11 cellular contexts compared by ENCODE assay signal in genomic region chr11:128709402-128709801, GRCh38. TPM values are rescaled to one million over a fixed set of nuclear protein-coding genes. Genes with fewer than 3 reads are reported as not detected.
DNase-seq lines count a peak whose midpoint lies in the region; ATAC-seq, FAIRE-seq and TF ChIP-seq lines count a peak whose summit lies in the region.
"Had no signal": no experiment of that assay in that cellular context is flagged by ENCODE, and none has a peak within 500 bp of the region (broad histone marks: within the 10 kb centered on the region; RNA-seq: fewer than 3 reads in every experiment).

No MANE protein-coding gene starts in this region.

- no peaks in the 10 kb centered on the region for H3K36me3 ChIP-seq in IMR-90 (ENCODE audit: control insufficient read depth, insufficient read depth, low read length)
- peaks cover 6 to 16% of the 10 kb centered on the region in 2 experiments for H3K36me3 ChIP-seq in endothelial cell of umbilical vein (ENCODE audit: control insufficient read depth in 2 of 2, extremely low read depth in 1 of 2, insufficient read depth in 2 of 2, low read length in 2 of 2)
- no peaks in the 10 kb centered on the region for H3K36me3 ChIP-seq in mesendoderm (ENCODE audit: control insufficient read depth, insufficient read depth, low read length)
- no peaks in the 10 kb centered on the region for H3K36me3 ChIP-seq in H7 (replicated peaks; ENCODE audit: control insufficient read depth, insufficient read depth, low read length)
- H3K36me3 ChIP-seq: SJCRH30 had no signal

- in situ Hi-C loops in IMR-90 (cut with MboI; ENCODE audit: low sequenced_read_pairs): no loop called here

- H3K18ac ChIP-seq in IMR-90 (ENCODE audit: low read depth, low read length) (peak overlapping the region; percentile 91; the same call in 1 of the 2 replicates), mesendoderm (ENCODE audit: low read length) (no peak overlapping the region)

- H2AK9ac ChIP-seq in IMR-90 (replicated peaks; ENCODE audit: low read depth, low read length, poor library complexity): no peak overlapping the region

- peak; percentile 41; the same call in 1 of the 2 replicates for TF ChIP-seq RAD21 in IMR-90 (IDR thresholded peaks at IDR 0.05; ENCODE audit: low read length)

- H3K4me3 ChIP-seq in IMR-90 (ENCODE audit: insufficient read depth, low read depth, low read length): no peak overlapping the region
- no peak overlapping the region for H3K4me3 ChIP-seq in endothelial cell of umbilical vein (replicated peaks in 1 of 3; ENCODE audit: insufficient read depth in 1 of 3, low read depth in 1 of 3, low read length in 3 of 3)
- H3K4me3 ChIP-seq in mesendoderm (ENCODE audit: low read length): no peak overlapping the region
- no peak overlapping the region for H3K4me3 ChIP-seq in H7 (ENCODE audit: insufficient read depth, low read depth, low read length)
- H3K4me3 ChIP-seq: SJCRH30 had no signal

- H3K9me3 ChIP-seq in IMR-90 (ENCODE audit: control insufficient read depth, insufficient read depth, low read length): no peaks in the 10 kb centered on the region
- no peaks in the 10 kb centered on the region for H3K9me3 ChIP-seq in endothelial cell of umbilical vein (replicated peaks; ENCODE audit: control insufficient read depth, insufficient read depth, low read length)
- H3K9me3 ChIP-seq: SJCRH30 had no signal

- H3K56ac ChIP-seq in IMR-90 (ENCODE audit: extremely low read depth, insufficient read depth, low read length) (peak overlapping the region; percentile 27; the same call in 1 of the 2 replicates), mesendoderm (ENCODE audit: low read length) (peak overlapping the region; percentile 36)

- DNase-seq in AG20443 (ENCODE audit: low spot score): peak; percentile 49
- peak; percentile 98 for DNase-seq in IMR-90
- DNase-seq in endothelial cell of umbilical vein (ENCODE audit: low read depth, low spot score): peak; percentile 99
- DNase-seq in mesendoderm: peak; percentile 96
- DNase-seq in H7: no peak
- no peak for DNase-seq in SIG-M5 (lab: John Stamatoyannopoulos, UW)
- no peak for DNase-seq in omental fat pad (ENCODE audit: low spot score)
- DNase-seq in frontal cortex (ENCODE audit: low spot score in 2 of 2): no peak
- DNase-seq: activated gamma-delta T cell, SJCRH30 had no signal

- intact Hi-C loops in IMR-90 (cut with micrococcal nuclease): loop anchor here (5.0 kb wide), 1 partner anchor 187 kb away; no protein-coding TSS in a partner anchor
- intact Hi-C loops in endothelial cell of umbilical vein (cut with micrococcal nuclease): loop anchor here (1.0 to 5.0 kb wide), 10 partner anchors 8 to 527 kb away; no protein-coding TSS in a partner anchor

- H3K23ac ChIP-seq in IMR-90 (ENCODE audit: low read depth, low read length) (peak overlapping the region; percentile 33; the same call in 1 of the 2 replicates), mesendoderm (ENCODE audit: low read length) (no peak overlapping the region)

- CTCF ChIA-PET in IMR-90 (lab: Yijun Ruan, JAX): no interaction called here
- CTCF ChIA-PET in endothelial cell of umbilical vein (lab: Charles Lee): interaction anchor here (1.0 to 2.9 kb wide), 6 partner anchors 11 to 121 kb away, joined by 3 to 9 read pairs (median 3); no protein-coding TSS in a partner anchor

- H2AK5ac ChIP-seq in IMR-90 (ENCODE audit: low read depth, low read length) (peak overlapping the region; percentile 56; the same call in 1 of the 2 replicates), mesendoderm (ENCODE audit: low read length) (no peak overlapping the region)

- H3K14ac ChIP-seq in IMR-90 (replicated peaks; ENCODE audit: low read depth, low read length): peak overlapping the region; percentile 44

- BruUV-seq in IMR-90 (replicated peaks; lab: Mats Ljungman, UMichigan) (no TSS peak), endothelial cell of umbilical vein (replicated peaks; lab: Mats Ljungman, UMichigan) (no TSS peak)

- peak overlapping the region; percentile 72 for H2BK5ac ChIP-seq in IMR-90 (ENCODE audit: low read depth, low read length, poor library complexity, severe bottlenecking)
- no peak overlapping the region for H2BK5ac ChIP-seq in mesendoderm (ENCODE audit: low read length)

- H3K9ac ChIP-seq in IMR-90 (ENCODE audit: low read depth, low read length) (no peak overlapping the region), endothelial cell of umbilical vein (replicated peaks; ENCODE audit: extremely low read depth, insufficient read depth, low read length) (peak overlapping the region; percentile 86), mesendoderm (ENCODE audit: low read length) (no peak overlapping the region)

- POLR2A ChIA-PET in IMR-90 (lab: Charles Lee; ENCODE audit: unreplicated experiment) (no interaction called here), endothelial cell of umbilical vein (lab: Charles Lee) (interaction anchor here (0.7 to 1.0 kb wide), 2 partner anchors 9 to 18 kb away, joined by 3 to 6 read pairs; no protein-coding TSS in a partner anchor)

- H3K4ac ChIP-seq in IMR-90 (ENCODE audit: low read depth, low read length) (peak overlapping the region; percentile 73), mesendoderm (ENCODE audit: low read depth, low read length) (no peak overlapping the region)

- peak overlapping the region; percentile 31 to 80 for H4K8ac ChIP-seq in IMR-90 (ENCODE audit: low read depth in 2 of 2, low read length in 2 of 2)
- H4K8ac ChIP-seq in mesendoderm (ENCODE audit: low read depth, low read length): no peak overlapping the region

- H2BK20ac ChIP-seq in IMR-90 (ENCODE audit: low read depth, low read length): peak overlapping the region; percentile 67

- H3K9me1 ChIP-seq in IMR-90 (ENCODE audit: insufficient read depth, low read length) (peaks cover 17% of the 10 kb centered on the region), endothelial cell of umbilical vein (replicated peaks; ENCODE audit: control insufficient read depth, extremely low read depth, insufficient read depth, low read length) (no peaks in the 10 kb centered on the region)

- H3K27me3 ChIP-seq in IMR-90 (ENCODE audit: control insufficient read depth, insufficient read depth, low read length) (no peaks in the 10 kb centered on the region), endothelial cell of umbilical vein (ENCODE audit: control insufficient read depth in 2 of 2, insufficient read depth in 2 of 2, low read length in 2 of 2) (no peaks in the 10 kb centered on the region), mesendoderm (ENCODE audit: insufficient read depth, low read length, poor library complexity) (no peaks in the 10 kb centered on the region), H7 (ENCODE audit: control insufficient read depth, insufficient read depth, low read length) (no peaks in the 10 kb centered on the region)
- H3K27me3 ChIP-seq: SJCRH30 had no signal

- peak overlapping the region; percentile 23; the same call in 1 of the 2 replicates for H3K27ac ChIP-seq in IMR-90 (ENCODE audit: insufficient read depth, low read length)
- peak overlapping the region; percentile 97 for H3K27ac ChIP-seq in endothelial cell of umbilical vein (ENCODE audit: insufficient read depth, low read depth, low read length)
- H3K27ac ChIP-seq in mesendoderm (ENCODE audit: low read depth, low read length): no peak overlapping the region
- H3K27ac ChIP-seq: SJCRH30 had no signal

- H4K91ac ChIP-seq in IMR-90 (ENCODE audit: insufficient read depth, low read depth, low read length): peak overlapping the region; percentile 85

- H3K79me2 ChIP-seq in endothelial cell of umbilical vein (ENCODE audit: control insufficient read depth, insufficient read depth, low read length): peaks cover 81% of the 10 kb centered on the region
- no peaks in the 10 kb centered on the region for H3K79me2 ChIP-seq in mesendoderm (ENCODE audit: control insufficient read depth, insufficient read depth, low read length)

- no peak overlapping the region for H2AFZ ChIP-seq in IMR-90 (replicated peaks; ENCODE audit: low read length, poor library complexity)
- H2AFZ ChIP-seq in endothelial cell of umbilical vein (ENCODE audit: low read depth, low read length): no peak overlapping the region

- FAIRE-seq in endothelial cell of umbilical vein (lab: Jason Lieb, UNC): peak; percentile 92
- FAIRE-seq in frontal cortex (lab: Jason Lieb, UNC): no peak
- FAIRE-seq: islet of Langerhans had no signal

- TF ChIP-seq POLR2A in IMR-90 (IDR thresholded peaks at IDR 0.05; ENCODE audit: low read depth, low read length) (no peak), endothelial cell of umbilical vein (IDR thresholded peaks at IDR 0.05; ENCODE audit: low read depth, low read length) (peak; percentile 85)

- ATAC-seq in IMR-90 (ENCODE audit: low read depth): peak; percentile 72
- ATAC-seq in omental fat pad (ENCODE audit: low FRiP score): no peak

- H2BK120ac ChIP-seq in IMR-90 (ENCODE audit: low read depth, low read length) (peak overlapping the region; percentile 85), mesendoderm (ENCODE audit: low read depth, low read length) (no peak overlapping the region)

- H3K4me2 ChIP-seq in IMR-90 (ENCODE audit: low read depth, low read length) (peak overlapping the region; percentile 73; the same call in 1 of the 2 replicates), endothelial cell of umbilical vein (ENCODE audit: insufficient read depth, low read length) (peak overlapping the region; percentile 49), mesendoderm (ENCODE audit: low read length) (no peak overlapping the region)

- dilution Hi-C loops in IMR-90 (cut with HindIII; ENCODE audit: low sequenced_read_pairs, unreplicated experiment): no loop called here
- dilution Hi-C loops in endothelial cell of umbilical vein (cut with MboI; ENCODE audit: extremely low pct_ligation_motif_present, low sequenced_read_pairs): no loop called here

- H4K5ac ChIP-seq in IMR-90 (ENCODE audit: low read depth, low read length): peak overlapping the region; percentile 66; the same call in 1 of the 2 replicates
- no peak overlapping the region for H4K5ac ChIP-seq in mesendoderm (ENCODE audit: low read length)

- no CpG with 5 or more reads among the region's 6 CpGs for WGBS in IMR-90 (ENCODE audit: extremely low coverage in 2 of 2, insufficient read length in 1 of 2), 2 experiments
- WGBS in mesendoderm (ENCODE audit: extremely low coverage, insufficient coverage, low lambda C conversion rate): no CpG with 5 or more reads among the region's 6 CpGs

- H3K4me1 ChIP-seq in IMR-90 (ENCODE audit: control insufficient read depth, insufficient read depth, low read length) (peaks cover 20% of the 10 kb centered on the region), endothelial cell of umbilical vein (ENCODE audit: control insufficient read depth, extremely low read depth, insufficient read depth, low read length) (peaks cover 88% of the 10 kb centered on the region), mesendoderm (ENCODE audit: control insufficient read depth, low read depth, low read length) (peaks cover 6% of the 10 kb centered on the region)
- H3K4me1 ChIP-seq: SJCRH30 had no signal

- H3K79me1 ChIP-seq in IMR-90 (ENCODE audit: low read depth in 1 of 2, low read length in 2 of 2) (peaks cover 35 to 63% of the 10 kb centered on the region in 2 experiments), mesendoderm (ENCODE audit: low read length) (no peaks in the 10 kb centered on the region)

- TF ChIP-seq CTCF in IMR-90 (conservative IDR thresholded peaks at IDR 0.05; ENCODE audit: low read depth, low read length): peak; percentile 33
- peak in 1 of 2 donors; percentile 5 for TF ChIP-seq CTCF in endothelial cell of umbilical vein (IDR thresholded peaks at IDR 0.05; ENCODE audit: extremely low read depth in 1 of 2, insufficient read depth in 1 of 2, low read depth in 1 of 2, low read length in 2 of 2)
- no peak for TF ChIP-seq CTCF in omental fat pad (IDR thresholded peaks at IDR 0.05)

- H2BK15ac ChIP-seq in IMR-90 (ENCODE audit: low read depth, low read length) (peak overlapping the region; percentile 69; the same call in 2 of the 3 replicates), mesendoderm (replicated peaks; ENCODE audit: low read depth) (no peak overlapping the region)

- H4K20me1 ChIP-seq in IMR-90 (ENCODE audit: insufficient read depth, low read length): no peaks in the 10 kb centered on the region
- no peaks in the 10 kb centered on the region for H4K20me1 ChIP-seq in endothelial cell of umbilical vein (replicated peaks; ENCODE audit: control insufficient read depth, extremely low read depth, insufficient read depth, low read length)

RNA-seq across cellular contexts. Expression of gene FLI1, which starts 15.5 kb away (rescaled TPM):
- total RNA-seq in IMR-90 (2012; rRNA removed): 11.5 and 13.3 TPM in 2 replicates
- 14.2 and 20.9 TPM in 2 replicates for polyA plus RNA-seq in IMR-90 (2012; rRNA removed)
- polyA plus RNA-seq in IMR-90 (2012; cell fraction: cytosol; rRNA removed): 3.5 and 8.3 TPM in 2 replicates
- 12.1 and 15.7 TPM in 2 replicates for polyA plus RNA-seq in IMR-90 (2012; cell fraction: nucleus; rRNA removed; ENCODE audit: low replicate concordance)
- total RNA-seq in endothelial cell of umbilical vein: 132 and 134 TPM in 2 replicates
- polyA plus RNA-seq in endothelial cell of umbilical vein: 163 and 210 TPM in 2 replicates
- polyA plus RNA-seq in endothelial cell of umbilical vein (2011; cell fraction: cytosol; rRNA removed): 124 and 153 TPM in 2 replicates
- 147 and 172 TPM in 2 replicates for polyA plus RNA-seq in endothelial cell of umbilical vein (2011; cell fraction: nucleus; rRNA removed)
- 97.4 and 114 TPM in 2 replicates for polyA plus RNA-seq in endothelial cell of umbilical vein (2012)
- 460 and 576 TPM in 2 replicates for polyA minus RNA-seq in endothelial cell of umbilical vein
- polyA minus RNA-seq in endothelial cell of umbilical vein (2011; cell fraction: cytosol; rRNA and poly(A)+ RNA removed): not detected
- 141 and 197 TPM in 2 replicates for polyA minus RNA-seq in endothelial cell of umbilical vein (2011; cell fraction: nucleus; rRNA and poly(A)+ RNA removed)
- 0.21 TPM for polyA plus RNA-seq in mesendoderm (2013, experiment 1 of 2)
- polyA plus RNA-seq in mesendoderm (2013, experiment 2 of 2): 0.25 TPM
- 4.0 and 6.9 TPM in 2 replicates for total RNA-seq in H7 (2014; rRNA removed; shearing (Covaris generic))
- total RNA-seq in omental fat pad: 100 to 1,000 TPM in 1 of 4 donors, 10 to 100 TPM in 3; 12.9 to 118 (median 50.4) TPM
- 3.7 TPM for total RNA-seq in frontal cortex

Comparison
In these comparisons a context has a peak if more than half of its experiments do, and no peak if none do; other contexts are left out.
1. DNase-seq: peak in AG20443 (single experiment), IMR-90 (single experiment), endothelial cell of umbilical vein (single experiment) and mesendoderm (single experiment); none in H7 (single experiment), SIG-M5 (single experiment), omental fat pad (single experiment) and frontal cortex (0 of 2).